Comparison of ENCODE assay signal across 8 cellular contexts in the genomic region with DNA sequence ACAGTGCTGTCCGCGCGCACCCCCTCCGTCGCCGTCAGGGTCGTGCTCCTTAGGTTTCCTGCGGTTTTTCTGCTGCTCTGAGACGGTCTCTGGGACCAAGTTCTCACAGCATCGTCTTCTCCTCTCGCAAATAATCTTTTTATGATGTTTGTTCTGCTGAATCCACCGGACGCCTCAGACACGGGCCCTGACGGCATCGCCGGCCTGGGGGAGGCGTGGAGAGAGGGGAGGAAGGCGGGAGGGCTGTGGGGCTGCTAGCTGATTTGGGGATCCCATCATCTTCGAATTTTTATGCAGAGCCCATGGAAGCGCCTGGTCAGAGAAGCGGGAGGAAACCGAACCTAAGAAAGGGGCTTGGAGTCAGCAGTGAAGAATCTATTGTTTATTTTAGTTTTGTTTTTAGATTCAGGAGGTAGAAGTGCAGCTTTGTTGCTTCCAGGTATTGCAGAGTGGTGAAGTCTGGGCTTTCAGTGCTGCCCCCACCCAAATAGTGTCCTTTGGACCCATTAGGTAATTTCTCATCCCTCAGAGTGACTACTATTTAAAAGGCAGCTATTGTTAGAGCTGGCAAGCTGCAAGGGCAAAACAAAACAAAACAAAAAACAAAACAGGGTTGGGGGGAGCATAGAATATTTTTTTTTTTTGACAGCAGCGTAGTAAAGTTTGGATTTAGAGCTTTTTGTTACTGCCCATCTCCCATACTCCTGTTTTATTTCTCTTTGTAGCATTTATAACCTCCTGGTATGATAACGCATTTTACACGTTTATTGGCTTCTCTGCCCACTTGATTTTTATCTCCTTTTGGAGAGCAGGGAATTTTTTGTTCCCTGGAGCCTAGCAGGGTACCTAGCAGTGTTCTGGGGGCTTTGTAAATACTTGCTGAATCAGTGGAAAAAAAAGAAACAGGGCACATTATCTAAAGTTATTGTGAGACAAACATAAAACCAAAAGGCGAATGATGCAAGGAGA.
DNase-seq lines count a peak whose midpoint lies in the region; ATAC-seq, FAIRE-seq and TF ChIP-seq lines count a peak whose summit lies in the region.

No MANE protein-coding gene starts in this region.

- no peaks in the 10 kb centered on the region for H3K27me3 ChIP-seq in CD4-positive, alpha-beta memory T cell (ENCODE audit: insufficient read depth, low read length)
- H3K27me3 ChIP-seq in parathyroid adenoma (ENCODE audit: control insufficient read depth, insufficient read depth, low read length): no peaks in the 10 kb centered on the region

- H3K4me2 ChIP-seq in parathyroid adenoma (ENCODE audit: low read length): peak overlapping the region; percentile 64

- peaks cover 24 to 53% (median 28%) of the 10 kb centered on the region in 4 donors for H3K4me1 Mint-ChIP-seq in CD4-positive, alpha-beta memory T cell
- peaks cover 53% of the 10 kb centered on the region for H3K4me1 Mint-ChIP-seq in activated T-cell treated with anti-CD3 and anti-CD28 coated beads, Interleukin-2, amount 50 U/mL, for 24 hours (ENCODE audit: low read depth)

- intact Hi-C loops in CD4-positive, alpha-beta memory T cell (cut with micrococcal nuclease): loop anchor here (1.0 to 10.0 kb wide), 9 partner anchors 96 to 1001 kb away; partner anchors contain the start of gene OTUD1

- H3K9me3 Mint-ChIP-seq in CD4-positive, alpha-beta memory T cell: no peaks in the 10 kb centered on the region
- peaks cover 3% of the 10 kb centered on the region for H3K9me3 Mint-ChIP-seq in activated T-cell treated with anti-CD3 and anti-CD28 coated beads, Interleukin-2, amount 50 U/mL, for 24 hours

- CTCF ChIA-PET in CD4-positive, alpha-beta memory T cell (lab: Charles Lee; ENCODE audit: partially characterized antibody): interaction anchor here (1.4 to 3.2 kb wide), 5 partner anchors 162 to 551 kb away, joined by 3 to 15 read pairs (median 3); no protein-coding TSS in a partner anchor

- peaks cover 0 to 12% of the 10 kb centered on the region in 2 donors for H3K36me3 Mint-ChIP-seq in CD4-positive, alpha-beta memory T cell
- peaks cover 6% of the 10 kb centered on the region for H3K36me3 Mint-ChIP-seq in activated T-cell treated with anti-CD3 and anti-CD28 coated beads, Interleukin-2, amount 50 U/mL, for 24 hours (ENCODE audit: low read depth)

- peak overlapping the region; percentile 82 to 87 for H3K4me3 ChIP-seq in CD4-positive, alpha-beta memory T cell (ENCODE audit: low read length in 2 of 2)
- H3K4me3 ChIP-seq in parathyroid adenoma (ENCODE audit: low read depth, low read length): peak overlapping the region; percentile 92

- peaks cover 15% of the 10 kb centered on the region for H3K4me1 ChIP-seq in CD4-positive, alpha-beta memory T cell (ENCODE audit: insufficient read depth, low read length)
- H3K4me1 ChIP-seq in parathyroid adenoma: peaks cover 4% of the 10 kb centered on the region

- POLR2A ChIA-PET in CD4-positive, alpha-beta memory T cell (lab: Charles Lee; ENCODE audit: partially characterized antibody): interaction anchor here (1.0 to 6.3 kb wide), 35 partner anchors 10 to 912 kb away, joined by 3 to 97 read pairs (median 6); partner anchors contain the start of genes BMI1, COMMD3, DNAJC1 and MLLT10

- ATAC-seq in GM19351 (IDR thresholded peaks at IDR 0.05; ENCODE audit: unreplicated experiment) (peak; percentile 30), HG03354 (IDR thresholded peaks at IDR 0.05; ENCODE audit: poor library complexity, severe bottlenecking, unreplicated experiment) (peak; percentile 36)

- DNase-seq in CD4-positive, alpha-beta memory T cell: no peak
- DNase-seq in activated T-cell treated with anti-CD3 and anti-CD28 coated beads, Interleukin-2, amount 50 U/mL, for 24 hours: no peak
- DNase-seq in frontal cortex (ENCODE audit: low spot score in 2 of 2) (peak; percentile 35 to 41), DMS 273 treated with DMSO at 0.1 percent for 48 hours (lab: John Stamatoyannopoulos, UW) (no peak), D721Med (ENCODE audit: insufficient read length, low spot score) (no peak)

- H3K27ac Mint-ChIP-seq in CD4-positive, alpha-beta memory T cell: peak overlapping the region; percentile 96 to 99 (median 98)
- H3K27ac Mint-ChIP-seq in activated T-cell treated with anti-CD3 and anti-CD28 coated beads, Interleukin-2, amount 50 U/mL, for 24 hours: peak overlapping the region; percentile 97

- H3K36me3 ChIP-seq in CD4-positive, alpha-beta memory T cell (ENCODE audit: insufficient read depth, low read length): no peaks in the 10 kb centered on the region
- no peaks in the 10 kb centered on the region for H3K36me3 ChIP-seq in parathyroid adenoma (ENCODE audit: control insufficient read depth, insufficient read depth, low read length)

- H3K79me2 ChIP-seq in parathyroid adenoma: no peaks in the 10 kb centered on the region

- H3K9ac ChIP-seq in parathyroid adenoma: peak overlapping the region; percentile 82

- TF ChIP-seq CTCF in parathyroid adenoma (IDR thresholded peaks at IDR 0.05) (no peak), D721Med (IDR thresholded peaks at IDR 0.05; ENCODE audit: insufficient read depth, missing control alignments) (no peak)

- no peak for FAIRE-seq in frontal cortex (lab: Jason Lieb, UNC)
- FAIRE-seq in D721Med (lab: Jason Lieb, UNC): no peak

- H3K9me3 ChIP-seq in CD4-positive, alpha-beta memory T cell (ENCODE audit: control insufficient read depth in 1 of 2, low read length in 2 of 2): no peaks in the 10 kb centered on the region
- H3K9me3 ChIP-seq in parathyroid adenoma (ENCODE audit: control insufficient read depth, low read length): no peaks in the 10 kb centered on the region

- peak overlapping the region; percentile 90 for H3K27ac ChIP-seq in CD4-positive, alpha-beta memory T cell (ENCODE audit: low read depth, low read length)
- peak overlapping the region; percentile 85 for H3K27ac ChIP-seq in parathyroid adenoma

- no peaks in the 10 kb centered on the region for H3K27me3 Mint-ChIP-seq in CD4-positive, alpha-beta memory T cell
- no peaks in the 10 kb centered on the region for H3K27me3 Mint-ChIP-seq in activated T-cell treated with anti-CD3 and anti-CD28 coated beads, Interleukin-2, amount 50 U/mL, for 24 hours

- peak overlapping the region; percentile 90 for H2AFZ ChIP-seq in parathyroid adenoma

- peak overlapping the region; percentile 92 to 97 (median 96) for H3K4me3 Mint-ChIP-seq in CD4-positive, alpha-beta memory T cell
- H3K4me3 Mint-ChIP-seq in activated T-cell treated with anti-CD3 and anti-CD28 coated beads, Interleukin-2, amount 50 U/mL, for 24 hours: peak overlapping the region; percentile 87

Comparison
In these comparisons a context has a peak if more than half of its experiments do, and no peak if none do; other contexts are left out.
1. DNase-seq: peak in frontal cortex (2 of 2); none in CD4-positive, alpha-beta memory T cell (0 of 5), activated T-cell treated with anti-CD3 and anti-CD28 coated beads, Interleukin-2, amount 50 U/mL, for 24 hours (single experiment), DMS 273 treated with DMSO at 0.1 percent for 48 hours (single experiment) and D721Med (single experiment).